ENCODE assay signal across 16 cellular contexts in genomic region chr15:89790661-89791060, GRCh38. TPM values are rescaled to one million over a fixed set of nuclear protein-coding genes. Genes with fewer than 3 reads are reported as not detected.
A peak's percentile ranks its signal among the peaks of the same experiment; 100 is the strongest.
DNase-seq lines count a peak whose midpoint lies in the region; ATAC-seq, FAIRE-seq and TF ChIP-seq lines count a peak whose summit lies in the region.
"Had no signal": no experiment of that assay in that cellular context is flagged by ENCODE, and none has a peak within 500 bp of the region (broad histone marks: within the 10 kb centered on the region; RNA-seq: fewer than 3 reads in every experiment).

No MANE protein-coding gene starts in this region.

- TF ChIP-seq CTCF in HepG2 (CRISPR knock-in tag; IDR thresholded peaks at IDR 0.05): no peak
- no peak for TF ChIP-seq CTCF in spleen (IDR thresholded peaks at IDR 0.05 in 8 of 11, conservative IDR thresholded peaks at IDR 0.05 in 3 of 11)

- H3K9ac ChIP-seq in HepG2 (ENCODE audit: insufficient read depth, low read depth, low read length): no peak overlapping the region
- H3K9ac ChIP-seq: BLaER1 had no signal

- no peaks in the 10 kb centered on the region; the same call in 1 of the 2 replicates for H4K20me1 ChIP-seq in HepG2 (ENCODE audit: insufficient read depth, low read length)
- H4K20me1 ChIP-seq: BLaER1 had no signal

- TF ChIP-seq POLR2A in HepG2 (IDR thresholded peaks at IDR 0.05; ENCODE audit: insufficient read depth in 1 of 2, low read depth in 2 of 2, low read length in 2 of 2) (no peak), spleen (IDR thresholded peaks at IDR 0.05) (no peak)

- WGBS in HepG2 (ENCODE audit: low lambda C conversion rate): 98% methylated on average over 16 of the region's 16 CpGs
- 87 to 92% (median 90%) methylated on average over 16 of the region's 16 CpGs for WGBS in spleen, 5 donors

- peak; percentile 19 for DNase-seq in activated naive CD4-positive, alpha-beta T cell treated with anti-CD3 and anti-CD28 coated beads, Interleukin-2, amount 10 ng/mL, durations not matched to agents 7 days and 5 days
- DNase-seq in activated naive CD4-positive, alpha-beta T cell treated with Interleukin-2 at 50 U/mL for 16 hours: no peak
- DNase-seq in central memory CD8-positive, alpha-beta T cell (ENCODE audit: low spot score in 2 of 2): no peak
- DNase-seq in HepG2 (ENCODE audit: low spot score): no peak
- DNase-seq in spleen: peak; percentile 54
- DNase-seq in nucleus accumbens (lab: John Stamatoyannopoulos, UW): no peak
- no peak for DNase-seq in stimulated activated naive B cell treated with anti-CD40 and anti-IgM and Interleukin-4, amounts not matched to agents 10 μg/mL and 1 μg/mL and 100 μg/mL, for 72 hours
- DNase-seq in AG08396 (ENCODE audit: low spot score): no peak
- DNase-seq: AML-193, DMS 273 treated with DMSO at 0.1 percent for 48 hours had no signal

- peaks cover 7% of the 10 kb centered on the region for H3K9me3 Mint-ChIP-seq in activated naive CD4-positive, alpha-beta T cell treated with anti-CD3 and anti-CD28 coated beads, Interleukin-2, amount 10 ng/mL, durations not matched to agents 7 days and 5 days
- H3K9me3 Mint-ChIP-seq in central memory CD8-positive, alpha-beta T cell: no peaks in the 10 kb centered on the region
- H3K9me3 Mint-ChIP-seq in stimulated activated naive B cell treated with anti-CD40 and anti-IgM and Interleukin-4, amounts not matched to agents 10 μg/mL and 1 μg/mL and 100 μg/mL, for 72 hours: peaks cover 4 to 7% of the 10 kb centered on the region in 2 donors

- intact Hi-C loops in HepG2 (cut with micrococcal nuclease; ENCODE audit: unreplicated experiment) (no loop called here), spleen (cut with DNase I; ENCODE audit: low total_unique reads) (no loop called here)

- H3K4me3 Mint-ChIP-seq in activated naive CD4-positive, alpha-beta T cell treated with anti-CD3 and anti-CD28 coated beads, Interleukin-2, amount 10 ng/mL, durations not matched to agents 7 days and 5 days: no peak overlapping the region
- H3K4me3 Mint-ChIP-seq in central memory CD8-positive, alpha-beta T cell: no peak overlapping the region
- H3K4me3 Mint-ChIP-seq in stimulated activated naive B cell treated with anti-CD40 and anti-IgM and Interleukin-4, amounts not matched to agents 10 μg/mL and 1 μg/mL and 100 μg/mL, for 72 hours: no peak overlapping the region
- H3K4me3 Mint-ChIP-seq: GM23338 had no signal

- no peaks in the 10 kb centered on the region for H3K4me1 Mint-ChIP-seq in activated naive CD4-positive, alpha-beta T cell treated with anti-CD3 and anti-CD28 coated beads, Interleukin-2, amount 10 ng/mL, durations not matched to agents 7 days and 5 days
- no peaks in the 10 kb centered on the region for H3K4me1 Mint-ChIP-seq in central memory CD8-positive, alpha-beta T cell
- no peaks in the 10 kb centered on the region for H3K4me1 Mint-ChIP-seq in stimulated activated naive B cell treated with anti-CD40 and anti-IgM and Interleukin-4, amounts not matched to agents 10 μg/mL and 1 μg/mL and 100 μg/mL, for 72 hours
- H3K4me1 Mint-ChIP-seq: GM23338 had no signal

- CTCF ChIA-PET in activated naive CD4-positive, alpha-beta T cell treated with anti-CD3 and anti-CD28 coated beads, Interleukin-2, amount 10 ng/mL, durations not matched to agents 7 days and 5 days (lab: Charles Lee): no interaction called here
- CTCF ChIA-PET in HepG2 (lab: Yijun Ruan, JAX; ENCODE audit: low intra/inter-chr PET ratio, low total read pairs): no interaction called here

- H3K27me3 Mint-ChIP-seq in activated naive CD4-positive, alpha-beta T cell treated with anti-CD3 and anti-CD28 coated beads, Interleukin-2, amount 10 ng/mL, durations not matched to agents 7 days and 5 days: peaks cover 13% of the 10 kb centered on the region
- H3K27me3 Mint-ChIP-seq in central memory CD8-positive, alpha-beta T cell: peaks cover 35% of the 10 kb centered on the region
- no peaks in the 10 kb centered on the region for H3K27me3 Mint-ChIP-seq in stimulated activated naive B cell treated with anti-CD40 and anti-IgM and Interleukin-4, amounts not matched to agents 10 μg/mL and 1 μg/mL and 100 μg/mL, for 72 hours

- H3K4me2 ChIP-seq in HepG2 (ENCODE audit: low read depth, low read length): no peak overlapping the region
- H3K4me2 ChIP-seq: BLaER1, GM23338 had no signal

- peaks cover 18 to 59% of the 10 kb centered on the region in 2 experiments for H3K36me3 ChIP-seq in HepG2 (replicated peaks in 1 of 2; ENCODE audit: control insufficient read depth in 1 of 2, insufficient read depth in 2 of 2, low read length in 2 of 2)
- peaks cover 0 to 71% (median 2%) of the 10 kb centered on the region in 6 donors for H3K36me3 ChIP-seq in spleen
- H3K36me3 ChIP-seq: BLaER1, HAP-1 had no signal

- no peaks in the 10 kb centered on the region for H3K27me3 ChIP-seq in HepG2 (ENCODE audit: control insufficient read depth in 1 of 2, insufficient read depth in 2 of 2, low read length in 2 of 2)
- no peaks in the 10 kb centered on the region for H3K27me3 ChIP-seq in spleen (replicated peaks in 1 of 7)
- H3K27me3 ChIP-seq: BLaER1 had no signal

- no peak overlapping the region for H3K27ac ChIP-seq in HepG2 (ENCODE audit: extremely low read length, insufficient read depth, low read length)
- H3K27ac ChIP-seq in spleen: no peak overlapping the region
- H3K27ac ChIP-seq: 22Rv1, BLaER1 had no signal

- in situ Hi-C loops in HepG2 (cut with HindIII; ENCODE audit: extremely low pct_ligation_motif_present, low pct_unique_long_range_greater_than_20kb): no loop called here

- no peak overlapping the region for H2AFZ ChIP-seq in HepG2 (ENCODE audit: low read length)
- H2AFZ ChIP-seq: GM23338 had no signal

- no peak for TF ChIP-seq EP300 in HepG2 (IDR thresholded peaks at IDR 0.05; ENCODE audit: low read depth in 2 of 2, low read length in 2 of 2)
- no peak for TF ChIP-seq EP300 in HepG2 (CRISPR knock-in tag; IDR thresholded peaks at IDR 0.05; ENCODE audit: borderline replicate concordance)

- POLR2A ChIA-PET in HepG2 (lab: Yijun Ruan, JAX): no interaction called here

- H3K36me3 Mint-ChIP-seq in activated naive CD4-positive, alpha-beta T cell treated with anti-CD3 and anti-CD28 coated beads, Interleukin-2, amount 10 ng/mL, durations not matched to agents 7 days and 5 days: no peaks in the 10 kb centered on the region
- H3K36me3 Mint-ChIP-seq in central memory CD8-positive, alpha-beta T cell (ENCODE audit: insufficient read depth): no peaks in the 10 kb centered on the region
- no peaks in the 10 kb centered on the region for H3K36me3 Mint-ChIP-seq in stimulated activated naive B cell treated with anti-CD40 and anti-IgM and Interleukin-4, amounts not matched to agents 10 μg/mL and 1 μg/mL and 100 μg/mL, for 72 hours

- peaks cover 24% of the 10 kb centered on the region for H3K4me1 ChIP-seq in HepG2 (ENCODE audit: insufficient read depth, low read length)
- no peaks in the 10 kb centered on the region for H3K4me1 ChIP-seq in spleen
- H3K4me1 ChIP-seq: BLaER1, HAP-1 had no signal

- no peaks in the 10 kb centered on the region for H3K79me2 ChIP-seq in HepG2 (ENCODE audit: insufficient read depth, low read length)

- no TSS peak for BruUV-seq in HepG2 (replicated peaks; lab: Mats Ljungman, UMichigan)

- no peak for TF ChIP-seq RAD21 in HepG2 (CRISPR knock-in tag; IDR thresholded peaks at IDR 0.05)

- FAIRE-seq in HepG2 (lab: Jason Lieb, UNC): no peak
- FAIRE-seq: GM18507, HTR-8/SVneo had no signal

- no peak overlapping the region for H3K27ac Mint-ChIP-seq in activated naive CD4-positive, alpha-beta T cell treated with anti-CD3 and anti-CD28 coated beads, Interleukin-2, amount 10 ng/mL, durations not matched to agents 7 days and 5 days
- H3K27ac Mint-ChIP-seq in central memory CD8-positive, alpha-beta T cell (ENCODE audit: low read depth): peak overlapping the region; percentile 25
- H3K27ac Mint-ChIP-seq in stimulated activated naive B cell treated with anti-CD40 and anti-IgM and Interleukin-4, amounts not matched to agents 10 μg/mL and 1 μg/mL and 100 μg/mL, for 72 hours: no peak overlapping the region
- H3K27ac Mint-ChIP-seq: GM23338 had no signal

- no peak overlapping the region for H3K4me3 ChIP-seq in HepG2 (replicated peaks in 1 of 3; ENCODE audit: insufficient read depth in 1 of 3, low read depth in 2 of 3, low read length in 3 of 3)
- H3K4me3 ChIP-seq in spleen: no peak overlapping the region
- H3K4me3 ChIP-seq: BLaER1, GM23338, HAP-1 had no signal

- ATAC-seq in central memory CD8-positive, alpha-beta T cell (replicated peaks; ENCODE audit: extremely low read depth, poor library complexity, severe bottlenecking): no peak
- no peak for ATAC-seq in HepG2
- ATAC-seq in stimulated activated naive B cell treated with anti-CD40 and anti-IgM and Interleukin-4, amounts not matched to agents 10 μg/mL and 1 μg/mL and 100 μg/mL, for 72 hours (replicated peaks): no peak
- ATAC-seq: GM23338 had no signal

- H3K9me3 ChIP-seq in HepG2 (ENCODE audit: low read length) (no peaks in the 10 kb centered on the region), spleen (peaks cover 0 to 17% (median 10%) of the 10 kb centered on the region in 8 donors)
- H3K9me3 ChIP-seq: HAP-1 had no signal

RNA-seq across cellular contexts. Expression of gene MESP2, which starts 14.5 kb away (rescaled TPM):
- not detected in 2 replicates for total RNA-seq in HepG2 (2016; rRNA removed; fragmentation: Illumina TruSeq; extraction: Trizol)
- total RNA-seq in HepG2 (2016; cell fraction: cytosol; rRNA removed; fragmentation: Illumina TruSeq; extraction: Trizol; ENCODE audit: low read depth): not detected in 2 replicates
- 0.13 TPM in 1 of 2 replicates, not detected in the other for total RNA-seq in HepG2 (2016; cell fraction: insoluble cytoplasmic fraction; rRNA removed; fragmentation: Illumina TruSeq; extraction: Trizol)
- total RNA-seq in HepG2 (2016; cell fraction: membrane; rRNA removed; fragmentation: Illumina TruSeq; extraction: Trizol): not detected in 2 replicates
- total RNA-seq in HepG2 (2016; cell fraction: nucleus; rRNA removed; fragmentation: Illumina TruSeq; extraction: Trizol): not detected in 2 replicates
- not detected in 2 replicates for polyA plus RNA-seq in HepG2 (2011; rRNA removed)
- not detected in 2 replicates for polyA plus RNA-seq in HepG2 (2011; cell fraction: cytosol; rRNA removed)
- not detected in 2 replicates for polyA plus RNA-seq in HepG2 (2011; cell fraction: nucleus; rRNA removed)
- not detected in 2 replicates for polyA plus RNA-seq in HepG2 (2012)
- polyA plus RNA-seq in HepG2 (2016; cell fraction: cytosol; fragmentation: Illumina TruSeq; extraction: Trizol; ENCODE audit: low read depth): not detected in 2 replicates
- not detected in 2 replicates for polyA plus RNA-seq in HepG2 (2016; cell fraction: insoluble cytoplasmic fraction; fragmentation: Illumina TruSeq; extraction: Trizol; ENCODE audit: low read depth)
- not detected in 2 replicates for polyA plus RNA-seq in HepG2 (2016; cell fraction: membrane; fragmentation: Illumina TruSeq; extraction: Trizol; ENCODE audit: low read depth)
- polyA plus RNA-seq in HepG2 (2016; cell fraction: nucleus; fragmentation: Illumina TruSeq; extraction: Trizol; ENCODE audit: insufficient read depth, low read depth): not detected in 2 replicates
- not detected in 2 replicates for polyA minus RNA-seq in HepG2 (2011; rRNA and poly(A)+ RNA removed; ENCODE audit: low replicate concordance)
- not detected in 2 replicates for polyA minus RNA-seq in HepG2 (2011; cell fraction: cytosol; rRNA and poly(A)+ RNA removed)
- not detected in 2 replicates for polyA minus RNA-seq in HepG2 (2011; cell fraction: nucleus; rRNA and poly(A)+ RNA removed)
- total RNA-seq in spleen: not detected
- under 1 TPM in 1 of 3 donors, not detected in 2; 0.05 TPM for polyA plus RNA-seq in spleen

RNA-seq across cellular contexts. Expression of gene ANPEP, which starts 24.0 kb away (rescaled TPM):
- 34.6 and 60.4 TPM in 2 replicates for total RNA-seq in HepG2 (2016; rRNA removed; fragmentation: Illumina TruSeq; extraction: Trizol)
- total RNA-seq in HepG2 (2016; cell fraction: cytosol; rRNA removed; fragmentation: Illumina TruSeq; extraction: Trizol; ENCODE audit: low read depth): 15.6 and 16.8 TPM in 2 replicates
- total RNA-seq in HepG2 (2016; cell fraction: insoluble cytoplasmic fraction; rRNA removed; fragmentation: Illumina TruSeq; extraction: Trizol): 26.1 and 65.2 TPM in 2 replicates
- 26.0 and 27.7 TPM in 2 replicates for total RNA-seq in HepG2 (2016; cell fraction: membrane; rRNA removed; fragmentation: Illumina TruSeq; extraction: Trizol)
- 86.6 and 113 TPM in 2 replicates for total RNA-seq in HepG2 (2016; cell fraction: nucleus; rRNA removed; fragmentation: Illumina TruSeq; extraction: Trizol)
- 91.6 and 133 TPM in 2 replicates for polyA plus RNA-seq in HepG2 (2011; rRNA removed)
- 71.6 and 76.1 TPM in 2 replicates for polyA plus RNA-seq in HepG2 (2011; cell fraction: cytosol; rRNA removed)
- polyA plus RNA-seq in HepG2 (2011; cell fraction: nucleus; rRNA removed): 264 and 286 TPM in 2 replicates
- polyA plus RNA-seq in HepG2 (2012): 157 and 182 TPM in 2 replicates
- 14.0 and 14.9 TPM in 2 replicates for polyA plus RNA-seq in HepG2 (2016; cell fraction: cytosol; fragmentation: Illumina TruSeq; extraction: Trizol; ENCODE audit: low read depth)
- 44.3 and 62.9 TPM in 2 replicates for polyA plus RNA-seq in HepG2 (2016; cell fraction: insoluble cytoplasmic fraction; fragmentation: Illumina TruSeq; extraction: Trizol; ENCODE audit: low read depth)
- 31.7 and 35.7 TPM in 2 replicates for polyA plus RNA-seq in HepG2 (2016; cell fraction: membrane; fragmentation: Illumina TruSeq; extraction: Trizol; ENCODE audit: low read depth)
- polyA plus RNA-seq in HepG2 (2016; cell fraction: nucleus; fragmentation: Illumina TruSeq; extraction: Trizol; ENCODE audit: insufficient read depth, low read depth): 327 and 338 TPM in 2 replicates
- polyA minus RNA-seq in HepG2 (2011; rRNA and poly(A)+ RNA removed; ENCODE audit: low replicate concordance): 0.07 and 103 TPM in 2 replicates
- polyA minus RNA-seq in HepG2 (2011; cell fraction: cytosol; rRNA and poly(A)+ RNA removed): 60.8 and 79.8 TPM in 2 replicates
- polyA minus RNA-seq in HepG2 (2011; cell fraction: nucleus; rRNA and poly(A)+ RNA removed): 44.8 and 60.0 TPM in 2 replicates
- total RNA-seq in spleen: 100 to 1,000 TPM in 1 of 7 donors, 10 to 100 TPM in 6; 16.6 to 226 (median 35.1) TPM
- 10 to 100 TPM in 1 of 3 donors, 1 to 10 TPM in 2; 1.3 to 11.0 (median 7.7) TPM for polyA plus RNA-seq in spleen

RNA-seq across cellular contexts. Expression of gene MESP1, which starts 39.6 kb away (rescaled TPM):
- total RNA-seq in HepG2 (2016; rRNA removed; fragmentation: Illumina TruSeq; extraction: Trizol) (not detected in 2 replicates), spleen (1 to 10 TPM in 1 of 7 donors, under 1 TPM in 6; 0.19 to 1.0 (median 0.60) TPM)
- 0.09 TPM in 1 of 2 replicates, not detected in the other for total RNA-seq in HepG2 (2016; cell fraction: cytosol; rRNA removed; fragmentation: Illumina TruSeq; extraction: Trizol; ENCODE audit: low read depth)
- total RNA-seq in HepG2 (2016; cell fraction: insoluble cytoplasmic fraction; rRNA removed; fragmentation: Illumina TruSeq; extraction: Trizol): not detected in 2 replicates
- not detected in 2 replicates for total RNA-seq in HepG2 (2016; cell fraction: membrane; rRNA removed; fragmentation: Illumina TruSeq; extraction: Trizol)
- not detected in 2 replicates for total RNA-seq in HepG2 (2016; cell fraction: nucleus; rRNA removed; fragmentation: Illumina TruSeq; extraction: Trizol)
- polyA plus RNA-seq in HepG2 (2011; rRNA removed) (not detected in 2 replicates), spleen (1 to 10 TPM in 1 of 3 donors, under 1 TPM in 2; 0.45 to 1.2 (median 0.61) TPM)
- not detected in 2 replicates for polyA plus RNA-seq in HepG2 (2011; cell fraction: cytosol; rRNA removed)
- polyA plus RNA-seq in HepG2 (2011; cell fraction: nucleus; rRNA removed): not detected in 2 replicates
- polyA plus RNA-seq in HepG2 (2012): not detected in 2 replicates
- polyA plus RNA-seq in HepG2 (2016; cell fraction: cytosol; fragmentation: Illumina TruSeq; extraction: Trizol; ENCODE audit: low read depth): 0.09 TPM in 1 of 2 replicates, not detected in the other
- not detected in 2 replicates for polyA plus RNA-seq in HepG2 (2016; cell fraction: insoluble cytoplasmic fraction; fragmentation: Illumina TruSeq; extraction: Trizol; ENCODE audit: low read depth)
- not detected in 2 replicates for polyA plus RNA-seq in HepG2 (2016; cell fraction: membrane; fragmentation: Illumina TruSeq; extraction: Trizol; ENCODE audit: low read depth)
- polyA plus RNA-seq in HepG2 (2016; cell fraction: nucleus; fragmentation: Illumina TruSeq; extraction: Trizol; ENCODE audit: insufficient read depth, low read depth): not detected in 2 replicates
- 1.7 TPM in 1 of 2 replicates, not detected in the other for polyA minus RNA-seq in HepG2 (2011; rRNA and poly(A)+ RNA removed; ENCODE audit: low replicate concordance)
- polyA minus RNA-seq in HepG2 (2011; cell fraction: cytosol; rRNA and poly(A)+ RNA removed): 1.3 TPM in 1 of 2 replicates, not detected in the other
- 0.26 TPM in 1 of 2 replicates, not detected in the other for polyA minus RNA-seq in HepG2 (2011; cell fraction: nucleus; rRNA and poly(A)+ RNA removed)

Comparison
In these comparisons a context has a peak if more than half of its experiments do, and no peak if none do; other contexts are left out.
1. DNase-seq: peak in activated naive CD4-positive, alpha-beta T cell treated with anti-CD3 and anti-CD28 coated beads, Interleukin-2, amount 10 ng/mL, durations not matched to agents 7 days and 5 days (single experiment) and spleen (single experiment); none in activated naive CD4-positive, alpha-beta T cell treated with Interleukin-2 at 50 U/mL for 16 hours (single experiment), central memory CD8-positive, alpha-beta T cell (0 of 2), HepG2 (single experiment), nucleus accumbens (0 of 56), stimulated activated naive B cell treated with anti-CD40 and anti-IgM and Interleukin-4, amounts not matched to agents 10 μg/mL and 1 μg/mL and 100 μg/mL, for 72 hours (single experiment) and AG08396 (single experiment).